Comparison of ENCODE assay signal across 2 cellular contexts in the genomic region with DNA sequence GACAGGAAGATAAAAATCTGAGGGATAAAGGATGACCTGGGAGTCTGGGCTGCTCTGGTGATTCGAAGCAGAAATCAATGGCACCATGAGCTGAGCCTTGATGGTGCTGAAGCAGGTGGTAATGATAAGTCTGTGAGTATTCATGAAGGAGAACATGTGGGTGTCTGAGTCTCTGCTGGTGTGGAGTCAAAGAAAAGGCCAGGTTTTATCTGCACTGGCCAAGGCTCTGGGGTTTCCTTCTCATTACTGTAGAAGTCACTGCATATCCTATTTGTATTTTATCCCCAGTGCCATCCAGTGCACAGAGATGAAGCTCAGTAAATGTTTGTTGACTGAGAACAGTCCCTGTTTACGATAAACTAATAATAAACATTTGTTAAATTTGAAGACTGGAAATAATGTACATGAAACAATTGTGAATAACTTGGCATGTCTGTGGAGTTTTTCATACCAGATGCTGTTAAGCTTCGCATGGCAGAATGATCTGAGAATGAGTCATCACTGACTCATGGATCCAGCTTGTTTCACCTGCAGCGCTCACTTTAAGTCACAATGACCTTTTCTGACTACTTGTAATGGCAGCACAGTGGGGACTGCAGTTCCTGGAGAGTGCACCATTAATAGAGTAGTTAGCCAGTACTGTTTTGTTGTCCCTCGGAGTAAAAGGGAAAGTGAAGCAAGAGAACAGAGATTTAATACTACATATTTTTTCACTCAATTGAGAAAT.
TF ChIP-seq lines count a peak whose summit lies in the region.

No MANE protein-coding gene starts in this region.

TF ChIP-seq in HEK293T, 16 proteins besides CTCF, POLR2A, EP300 and RAD21 (continued from another document):
- TF ChIP-seq FOXK2 (IDR thresholded peaks at IDR 0.05): no peak

TF ChIP-seq in H1, 55 proteins besides CTCF, POLR2A, EP300 and RAD21 (continued from another document):
- TF ChIP-seq SP1 (IDR thresholded peaks at IDR 0.05; ENCODE audit: low read depth, low read length) (peak; percentile 75), CTBP2 (IDR thresholded peaks at IDR 0.05; ENCODE audit: borderline replicate concordance, insufficient read depth, insufficient read length, low read length) (no peak), CREB1 (IDR thresholded peaks at IDR 0.05) (peak; percentile 72), RFX5 (IDR thresholded peaks at IDR 0.05; ENCODE audit: borderline replicate concordance, low read depth, low read length) (no peak), HDAC2 (IDR thresholded peaks at IDR 0.05; ENCODE audit: borderline replicate concordance in 1 of 2, low read depth in 2 of 2, low read length in 2 of 2) (peak in 1 of 2 experiments; percentile 89; a peak in 1 of 4 replicates), EZH2 (IDR thresholded peaks at IDR 0.05; ENCODE audit: low read depth, low read length, severe bottlenecking) (no peak), GABPA (IDR thresholded peaks at IDR 0.05; ENCODE audit: borderline replicate concordance, insufficient read depth, low read length) (no peak), RBBP5 (IDR thresholded peaks at IDR 0.05; ENCODE audit: borderline replicate concordance, low read depth, low read length) (no peak), CHD1 (IDR thresholded peaks at IDR 0.05; ENCODE audit: low read depth, low read length) (no peak), SUZ12 (IDR thresholded peaks at IDR 0.05; ENCODE audit: low read length) (no peak), TEAD4 (IDR thresholded peaks at IDR 0.05; ENCODE audit: low read depth, low read length) (peak; percentile 57; the same call in 1 of the 2 replicates), BACH1 (IDR thresholded peaks at IDR 0.05; ENCODE audit: low read length) (peak; percentile 87), FOSL1 (IDR thresholded peaks at IDR 0.05; ENCODE audit: insufficient read depth, low read depth, low read length) (0 out of 2 replicates have a peak, but pooled peaks have one; percentile 59), CBX8 (IDR thresholded peaks at IDR 0.05; ENCODE audit: borderline replicate concordance, low read depth, low read length) (no peak), RNF2 (IDR thresholded peaks at IDR 0.05; ENCODE audit: borderline replicate concordance, low read depth, low read length, missing control alignments, poor library complexity, severe bottlenecking) (no peak), ASH2L (IDR thresholded peaks at IDR 0.05; ENCODE audit: low read length) (peak; percentile 50), RXRA (IDR thresholded peaks at IDR 0.05; ENCODE audit: insufficient read depth, low read depth, low read length) (no peak), NANOG (IDR thresholded peaks at IDR 0.05; ENCODE audit: insufficient read depth, low read depth, low read length, poor library complexity, severe bottlenecking) (peak; percentile 99), BRCA1 (IDR thresholded peaks at IDR 0.05; ENCODE audit: low read depth, low read length) (no peak), HDAC6 (IDR thresholded peaks at IDR 0.05; ENCODE audit: low read depth, low read length) (no peak), NRF1 (IDR thresholded peaks at IDR 0.05; ENCODE audit: low read depth, low read length) (no peak), TAF7 (optimal IDR thresholded peaks at IDR 0.05; ENCODE audit: borderline replicate concordance, low read depth, low read length) (no peak), BCL11A (IDR thresholded peaks at IDR 0.05; ENCODE audit: low read depth in 2 of 2, low read length in 2 of 2) (peak; percentile 93 to 99), EGR1 (IDR thresholded peaks at IDR 0.05; ENCODE audit: borderline replicate concordance, low read depth, low read length) (no peak), PHF8 (conservative IDR thresholded peaks at IDR 0.05; ENCODE audit: low read depth, low read length) (no peak), POLR2AphosphoS5 (IDR thresholded peaks at IDR 0.05; ENCODE audit: low read depth, low read length) (no peak), TAF1 (IDR thresholded peaks at IDR 0.05; ENCODE audit: low read depth, low read length) (peak; percentile 25; the same call in 1 of the 2 replicates), CEBPB (IDR thresholded peaks at IDR 0.05; ENCODE audit: low read depth, low read length) (peak; percentile 70), ZNF274 (IDR thresholded peaks at IDR 0.05; ENCODE audit: borderline replicate concordance, extremely low read depth, low read length) (no peak), CHD2 (IDR thresholded peaks at IDR 0.05; ENCODE audit: low read length) (no peak), SRF (IDR thresholded peaks at IDR 0.05; ENCODE audit: low read depth, low read length) (no peak), MAFK (IDR thresholded peaks at IDR 0.05; ENCODE audit: low read depth, low read length) (peak; percentile 55; the same call in 1 of the 2 replicates), SP2 (IDR thresholded peaks at IDR 0.05; ENCODE audit: low read length) (no peak), POU5F1 (IDR thresholded peaks at IDR 0.05; ENCODE audit: low read depth, low read length) (no peak), TCF12 (IDR thresholded peaks at IDR 0.05; ENCODE audit: low read depth, low read length) (peak; percentile 88; the same call in 1 of the 2 replicates), SIX5 (IDR thresholded peaks at IDR 0.05; ENCODE audit: low read depth, low read length) (no peak), TBP (IDR thresholded peaks at IDR 0.05; ENCODE audit: low read depth, low read length) (no peak), KDM4A (IDR thresholded peaks at IDR 0.05; ENCODE audit: low read depth, low read length, severe bottlenecking) (no peak), YY1 (IDR thresholded peaks at IDR 0.05; ENCODE audit: low read depth, low read length) (peak; percentile 80), KDM1A (IDR thresholded peaks at IDR 0.05; ENCODE audit: borderline replicate concordance, low read length) (0 out of 2 replicates have a peak, but pooled peaks have one; percentile 18), SAP30 (IDR thresholded peaks at IDR 0.05; ENCODE audit: insufficient read depth, insufficient replicate concordance, low read length) (no peak), GTF2F1 (IDR thresholded peaks at IDR 0.05; ENCODE audit: borderline replicate concordance, low read depth, low read length) (no peak), SIN3A (conservative IDR thresholded peaks at IDR 0.05 in 1 of 2, IDR thresholded peaks at IDR 0.05 in 1 of 2; ENCODE audit: low read depth in 1 of 2, low read length in 2 of 2) (no peak), SP4 (IDR thresholded peaks at IDR 0.05; ENCODE audit: low read length) (no peak), JUND (IDR thresholded peaks at IDR 0.05; ENCODE audit: low read length) (peak; percentile 100), SIRT6 (IDR thresholded peaks at IDR 0.05; ENCODE audit: low read length) (no peak), CBX5 (IDR thresholded peaks at IDR 0.05; ENCODE audit: low read depth, low read length) (no peak)
- TF ChIP-seq, protein P1, sequence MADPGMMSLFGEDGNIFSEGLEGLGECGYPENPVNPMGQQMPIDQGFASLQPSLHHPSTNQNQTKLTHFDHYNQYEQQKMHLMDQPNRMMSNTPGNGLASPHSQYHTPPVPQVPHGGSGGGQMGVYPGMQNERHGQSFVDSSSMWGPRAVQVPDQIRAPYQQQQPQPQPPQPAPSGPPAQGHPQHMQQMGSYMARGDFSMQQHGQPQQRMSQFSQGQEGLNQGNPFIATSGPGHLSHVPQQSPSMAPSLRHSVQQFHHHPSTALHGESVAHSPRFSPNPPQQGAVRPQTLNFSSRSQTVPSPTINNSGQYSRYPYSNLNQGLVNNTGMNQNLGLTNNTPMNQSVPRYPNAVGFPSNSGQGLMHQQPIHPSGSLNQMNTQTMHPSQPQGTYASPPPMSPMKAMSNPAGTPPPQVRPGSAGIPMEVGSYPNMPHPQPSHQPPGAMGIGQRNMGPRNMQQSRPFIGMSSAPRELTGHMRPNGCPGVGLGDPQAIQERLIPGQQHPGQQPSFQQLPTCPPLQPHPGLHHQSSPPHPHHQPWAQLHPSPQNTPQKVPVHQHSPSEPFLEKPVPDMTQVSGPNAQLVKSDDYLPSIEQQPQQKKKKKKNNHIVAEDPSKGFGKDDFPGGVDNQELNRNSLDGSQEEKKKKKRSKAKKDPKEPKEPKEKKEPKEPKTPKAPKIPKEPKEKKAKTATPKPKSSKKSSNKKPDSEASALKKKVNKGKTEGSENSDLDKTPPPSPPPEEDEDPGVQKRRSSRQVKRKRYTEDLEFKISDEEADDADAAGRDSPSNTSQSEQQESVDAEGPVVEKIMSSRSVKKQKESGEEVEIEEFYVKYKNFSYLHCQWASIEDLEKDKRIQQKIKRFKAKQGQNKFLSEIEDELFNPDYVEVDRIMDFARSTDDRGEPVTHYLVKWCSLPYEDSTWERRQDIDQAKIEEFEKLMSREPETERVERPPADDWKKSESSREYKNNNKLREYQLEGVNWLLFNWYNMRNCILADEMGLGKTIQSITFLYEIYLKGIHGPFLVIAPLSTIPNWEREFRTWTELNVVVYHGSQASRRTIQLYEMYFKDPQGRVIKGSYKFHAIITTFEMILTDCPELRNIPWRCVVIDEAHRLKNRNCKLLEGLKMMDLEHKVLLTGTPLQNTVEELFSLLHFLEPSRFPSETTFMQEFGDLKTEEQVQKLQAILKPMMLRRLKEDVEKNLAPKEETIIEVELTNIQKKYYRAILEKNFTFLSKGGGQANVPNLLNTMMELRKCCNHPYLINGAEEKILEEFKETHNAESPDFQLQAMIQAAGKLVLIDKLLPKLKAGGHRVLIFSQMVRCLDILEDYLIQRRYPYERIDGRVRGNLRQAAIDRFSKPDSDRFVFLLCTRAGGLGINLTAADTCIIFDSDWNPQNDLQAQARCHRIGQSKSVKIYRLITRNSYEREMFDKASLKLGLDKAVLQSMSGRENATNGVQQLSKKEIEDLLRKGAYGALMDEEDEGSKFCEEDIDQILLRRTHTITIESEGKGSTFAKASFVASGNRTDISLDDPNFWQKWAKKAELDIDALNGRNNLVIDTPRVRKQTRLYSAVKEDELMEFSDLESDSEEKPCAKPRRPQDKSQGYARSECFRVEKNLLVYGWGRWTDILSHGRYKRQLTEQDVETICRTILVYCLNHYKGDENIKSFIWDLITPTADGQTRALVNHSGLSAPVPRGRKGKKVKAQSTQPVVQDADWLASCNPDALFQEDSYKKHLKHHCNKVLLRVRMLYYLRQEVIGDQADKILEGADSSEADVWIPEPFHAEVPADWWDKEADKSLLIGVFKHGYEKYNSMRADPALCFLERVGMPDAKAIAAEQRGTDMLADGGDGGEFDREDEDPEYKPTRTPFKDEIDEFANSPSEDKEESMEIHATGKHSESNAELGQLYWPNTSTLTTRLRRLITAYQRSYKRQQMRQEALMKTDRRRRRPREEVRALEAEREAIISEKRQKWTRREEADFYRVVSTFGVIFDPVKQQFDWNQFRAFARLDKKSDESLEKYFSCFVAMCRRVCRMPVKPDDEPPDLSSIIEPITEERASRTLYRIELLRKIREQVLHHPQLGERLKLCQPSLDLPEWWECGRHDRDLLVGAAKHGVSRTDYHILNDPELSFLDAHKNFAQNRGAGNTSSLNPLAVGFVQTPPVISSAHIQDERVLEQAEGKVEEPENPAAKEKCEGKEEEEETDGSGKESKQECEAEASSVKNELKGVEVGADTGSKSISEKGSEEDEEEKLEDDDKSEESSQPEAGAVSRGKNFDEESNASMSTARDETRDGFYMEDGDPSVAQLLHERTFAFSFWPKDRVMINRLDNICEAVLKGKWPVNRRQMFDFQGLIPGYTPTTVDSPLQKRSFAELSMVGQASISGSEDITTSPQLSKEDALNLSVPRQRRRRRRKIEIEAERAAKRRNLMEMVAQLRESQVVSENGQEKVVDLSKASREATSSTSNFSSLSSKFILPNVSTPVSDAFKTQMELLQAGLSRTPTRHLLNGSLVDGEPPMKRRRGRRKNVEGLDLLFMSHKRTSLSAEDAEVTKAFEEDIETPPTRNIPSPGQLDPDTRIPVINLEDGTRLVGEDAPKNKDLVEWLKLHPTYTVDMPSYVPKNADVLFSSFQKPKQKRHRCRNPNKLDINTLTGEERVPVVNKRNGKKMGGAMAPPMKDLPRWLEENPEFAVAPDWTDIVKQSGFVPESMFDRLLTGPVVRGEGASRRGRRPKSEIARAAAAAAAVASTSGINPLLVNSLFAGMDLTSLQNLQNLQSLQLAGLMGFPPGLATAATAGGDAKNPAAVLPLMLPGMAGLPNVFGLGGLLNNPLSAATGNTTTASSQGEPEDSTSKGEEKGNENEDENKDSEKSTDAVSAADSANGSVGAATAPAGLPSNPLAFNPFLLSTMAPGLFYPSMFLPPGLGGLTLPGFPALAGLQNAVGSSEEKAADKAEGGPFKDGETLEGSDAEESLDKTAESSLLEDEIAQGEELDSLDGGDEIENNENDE (IDR thresholded peaks at IDR 0.05; ENCODE audit: insufficient replicate concordance, low read length): peak; percentile 26
- TF ChIP-seq, protein P2, sequence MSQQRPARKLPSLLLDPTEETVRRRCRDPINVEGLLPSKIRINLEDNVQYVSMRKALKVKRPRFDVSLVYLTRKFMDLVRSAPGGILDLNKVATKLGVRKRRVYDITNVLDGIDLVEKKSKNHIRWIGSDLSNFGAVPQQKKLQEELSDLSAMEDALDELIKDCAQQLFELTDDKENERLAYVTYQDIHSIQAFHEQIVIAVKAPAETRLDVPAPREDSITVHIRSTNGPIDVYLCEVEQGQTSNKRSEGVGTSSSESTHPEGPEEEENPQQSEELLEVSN (IDR thresholded peaks at IDR 0.05): peak; percentile 14; the same call in 1 of the 2 replicates
- TF ChIP-seq, protein P3, sequence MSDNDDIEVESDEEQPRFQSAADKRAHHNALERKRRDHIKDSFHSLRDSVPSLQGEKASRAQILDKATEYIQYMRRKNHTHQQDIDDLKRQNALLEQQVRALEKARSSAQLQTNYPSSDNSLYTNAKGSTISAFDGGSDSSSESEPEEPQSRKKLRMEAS (IDR thresholded peaks at IDR 0.05): peak; percentile 24; the same call in 1 of the 2 replicates
- TF ChIP-seq, protein P4, sequence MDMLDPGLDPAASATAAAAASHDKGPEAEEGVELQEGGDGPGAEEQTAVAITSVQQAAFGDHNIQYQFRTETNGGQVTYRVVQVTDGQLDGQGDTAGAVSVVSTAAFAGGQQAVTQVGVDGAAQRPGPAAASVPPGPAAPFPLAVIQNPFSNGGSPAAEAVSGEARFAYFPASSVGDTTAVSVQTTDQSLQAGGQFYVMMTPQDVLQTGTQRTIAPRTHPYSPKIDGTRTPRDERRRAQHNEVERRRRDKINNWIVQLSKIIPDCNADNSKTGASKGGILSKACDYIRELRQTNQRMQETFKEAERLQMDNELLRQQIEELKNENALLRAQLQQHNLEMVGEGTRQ (IDR thresholded peaks at IDR 0.05; ENCODE audit: low read length): no peak
- TF ChIP-seq, protein P5, sequence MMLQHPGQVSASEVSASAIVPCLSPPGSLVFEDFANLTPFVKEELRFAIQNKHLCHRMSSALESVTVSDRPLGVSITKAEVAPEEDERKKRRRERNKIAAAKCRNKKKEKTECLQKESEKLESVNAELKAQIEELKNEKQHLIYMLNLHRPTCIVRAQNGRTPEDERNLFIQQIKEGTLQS (IDR thresholded peaks at IDR 0.05; ENCODE audit: insufficient read depth, low read depth, low read length): peak; percentile 86
- TF ChIP-seq, protein P6, sequence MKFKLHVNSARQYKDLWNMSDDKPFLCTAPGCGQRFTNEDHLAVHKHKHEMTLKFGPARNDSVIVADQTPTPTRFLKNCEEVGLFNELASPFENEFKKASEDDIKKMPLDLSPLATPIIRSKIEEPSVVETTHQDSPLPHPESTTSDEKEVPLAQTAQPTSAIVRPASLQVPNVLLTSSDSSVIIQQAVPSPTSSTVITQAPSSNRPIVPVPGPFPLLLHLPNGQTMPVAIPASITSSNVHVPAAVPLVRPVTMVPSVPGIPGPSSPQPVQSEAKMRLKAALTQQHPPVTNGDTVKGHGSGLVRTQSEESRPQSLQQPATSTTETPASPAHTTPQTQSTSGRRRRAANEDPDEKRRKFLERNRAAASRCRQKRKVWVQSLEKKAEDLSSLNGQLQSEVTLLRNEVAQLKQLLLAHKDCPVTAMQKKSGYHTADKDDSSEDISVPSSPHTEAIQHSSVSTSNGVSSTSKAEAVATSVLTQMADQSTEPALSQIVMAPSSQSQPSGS (IDR thresholded peaks at IDR 0.05; ENCODE audit: low read length): peak; percentile 83; the same call in 1 of the 2 replicates
